ENCODE assay signal across 23 cellular contexts in the genomic region with DNA sequence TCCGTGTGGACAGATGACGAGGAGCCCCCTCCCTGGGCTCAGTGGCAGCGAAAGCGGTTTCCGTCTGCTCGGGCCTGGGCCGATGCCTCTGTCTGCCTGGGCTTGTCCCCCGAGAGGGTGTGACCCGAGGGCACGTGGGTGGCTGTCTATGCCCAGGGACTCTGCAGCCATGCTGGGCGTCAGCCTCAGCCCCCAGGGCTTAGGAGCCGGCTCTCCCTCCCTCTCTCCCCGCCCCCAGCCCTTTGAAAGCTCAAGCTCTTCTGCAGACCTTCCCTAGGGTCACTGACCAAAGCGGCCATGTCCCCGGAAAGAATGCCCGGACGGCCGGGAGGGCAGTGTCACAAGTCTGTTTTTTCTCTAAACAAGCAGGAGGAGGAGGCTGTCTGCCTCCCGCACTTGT. TPM values are rescaled to one million over a fixed set of nuclear protein-coding genes. Genes with fewer than 3 reads are reported as not detected.
DNase-seq lines count a peak whose midpoint lies in the region; ATAC-seq and TF ChIP-seq lines count a peak whose summit lies in the region.
"Had no signal": no experiment of that assay in that cellular context is flagged by ENCODE, and none has a peak within 500 bp of the region (broad histone marks: within the 10 kb centered on the region; RNA-seq: fewer than 3 reads in every experiment).

No MANE protein-coding gene starts in this region.

- H3K36me3 ChIP-seq in tibial nerve = peaks cover 0 to 8% (median 0%) of the 10 kb centered on the region in 3 donors
- H3K36me3 ChIP-seq: cardiac muscle cell had no signal

- H3K9me3 Mint-ChIP-seq in nephron progenitor cell (no peaks in the 10 kb centered on the region), endothelial cell (ENCODE audit: unreplicated experiment) (no peaks in the 10 kb centered on the region)
- H3K9me3 Mint-ChIP-seq: activated CD8-positive, alpha-beta T cell treated with anti-CD3 and anti-CD28 coated beads for 36 hours; CD4-positive, alpha-beta T cell; memory B cell; naive thymus-derived CD4-positive, alpha-beta T cell had no signal

- peak overlapping the region; percentile 94 for H3K27ac ChIP-seq in RWPE1
- H3K27ac ChIP-seq in tibial nerve = peak overlapping the region; percentile 82 to 91 (median 83)
- H3K27ac ChIP-seq: cardiac muscle cell, epithelial cell of prostate had no signal

- 45 to 49% methylated on average over 15 to 16 of the region's 19 CpGs for WGBS in tibial nerve, 2 donors

- H3K4me3 Mint-ChIP-seq in nephron progenitor cell (peak overlapping the region; percentile 61), endothelial cell (ENCODE audit: unreplicated experiment) (no peak overlapping the region)
- H3K4me3 Mint-ChIP-seq: activated CD8-positive, alpha-beta T cell treated with anti-CD3 and anti-CD28 coated beads for 36 hours; CD4-positive, alpha-beta T cell; memory B cell had no signal

- no peak for TF ChIP-seq POLR2A in tibial nerve (IDR thresholded peaks at IDR 0.05)

- peak overlapping the region in 1 of 4 donors; percentile 12 for H3K4me3 ChIP-seq in tibial nerve
- H3K4me3 ChIP-seq: cardiac muscle cell had no signal

- TF ChIP-seq EP300 in tibial nerve (IDR thresholded peaks at IDR 0.05) = peak in 1 of 2 donors; percentile 15

- peak; percentile 51 for DNase-seq in RWPE1 (ENCODE audit: low spot score)
- peak; percentile 65 for DNase-seq in nephron progenitor cell
- DNase-seq in tibial nerve (ENCODE audit: low spot score in 2 of 2) = no peak
- no peak for DNase-seq in NCI-H2171 (lab: John Stamatoyannopoulos, UW)
- no peak for DNase-seq in SKM-1 (lab: John Stamatoyannopoulos, UW; ENCODE audit: unreplicated experiment)
- no peak for DNase-seq in endothelial cell (ENCODE audit: low spot score)
- DNase-seq in A172 (ENCODE audit: low spot score) = no peak
- DNase-seq: activated CD8-positive, alpha-beta T cell treated with anti-CD3 and anti-CD28 coated beads for 36 hours; activated gamma-delta T cell treated with Interleukin-2 at 50 U/mL for 16 hours; amniotic stem cell; CD4-positive, alpha-beta T cell; DMS 273 treated with DMSO at 0.1 percent for 48 hours; foreskin melanocyte; naive thymus-derived CD4-positive, alpha-beta T cell; NCI-H1048; NCI-H187 treated with DMSO at 0.1 percent for 48 hours; NCI-H82; SHP77 treated with DMSO at 0.1 percent for 48 hours had no signal

- H3K27me3 ChIP-seq in tibial nerve = no peaks in the 10 kb centered on the region
- H3K27me3 ChIP-seq: cardiac muscle cell had no signal

- H3K27me3 Mint-ChIP-seq in nephron progenitor cell (ENCODE audit: low read depth, poor library complexity) (peaks cover 3% of the 10 kb centered on the region), endothelial cell (ENCODE audit: unreplicated experiment) (peaks cover 8% of the 10 kb centered on the region)
- H3K27me3 Mint-ChIP-seq: activated CD8-positive, alpha-beta T cell treated with anti-CD3 and anti-CD28 coated beads for 36 hours; CD4-positive, alpha-beta T cell had no signal

- no peaks in the 10 kb centered on the region for H3K36me3 Mint-ChIP-seq in nephron progenitor cell (ENCODE audit: low read depth)
- no peaks in the 10 kb centered on the region for H3K36me3 Mint-ChIP-seq in endothelial cell (ENCODE audit: low read depth, unreplicated experiment)
- H3K36me3 Mint-ChIP-seq: memory B cell; naive thymus-derived CD4-positive, alpha-beta T cell had no signal

- H3K4me1 Mint-ChIP-seq in nephron progenitor cell = peaks cover 56% of the 10 kb centered on the region
- H3K4me1 Mint-ChIP-seq in endothelial cell (ENCODE audit: unreplicated experiment) = peaks cover 17% of the 10 kb centered on the region

- no peaks in the 10 kb centered on the region for H3K9me3 ChIP-seq in tibial nerve

- peak; percentile 54 for ATAC-seq in esophagus mucosa
- ATAC-seq: activated CD8-positive, alpha-beta T cell treated with anti-CD3 and anti-CD28 coated beads for 36 hours; HCT116; naive thymus-derived CD4-positive, alpha-beta T cell had no signal

- H3K4me1 ChIP-seq in tibial nerve = peaks cover 0 to 100% (median 82%) of the 10 kb centered on the region in 4 donors

- CTCF ChIA-PET in RWPE1 (lab: Yijun Ruan, JAX) = interaction anchor here (2.6 kb wide), 1 partner anchor 19 kb away, joined by 12 read pairs; no protein-coding TSS in a partner anchor

- POLR2A ChIA-PET in RWPE1 (lab: Yijun Ruan, JAX; ENCODE audit: low non-redundant PET) = no interaction called here

- TF ChIP-seq CTCF in RWPE1 (conservative IDR thresholded peaks at IDR 0.05; ENCODE audit: low read depth) = no peak
- no peak for TF ChIP-seq CTCF in nephron progenitor cell (IDR thresholded peaks at IDR 0.05)
- no peak for TF ChIP-seq CTCF in tibial nerve (IDR thresholded peaks at IDR 0.05)
- TF ChIP-seq CTCF in endothelial cell (IDR thresholded peaks at IDR 0.05; ENCODE audit: unreplicated experiment) = no peak

- peak overlapping the region; percentile 95 for H3K27ac Mint-ChIP-seq in nephron progenitor cell
- no peak overlapping the region for H3K27ac Mint-ChIP-seq in endothelial cell (ENCODE audit: unreplicated experiment)
- H3K27ac Mint-ChIP-seq: activated CD8-positive, alpha-beta T cell treated with anti-CD3 and anti-CD28 coated beads for 36 hours; CD4-positive, alpha-beta T cell; memory B cell; naive thymus-derived CD4-positive, alpha-beta T cell had no signal

RNA-seq across cellular contexts. Expression of gene MICALL2, which starts 7.1 kb away (rescaled TPM):
- total RNA-seq in esophagus mucosa (16.1 TPM), tibial nerve (100 to 1,000 TPM in 2 of 4 donors, 10 to 100 TPM in 2; 67.6 to 153 (median 104) TPM), endothelial cell (ENCODE audit: unreplicated experiment) (25.0 TPM)
- 21.2 and 28.2 TPM in 2 replicates for total RNA-seq in A172 (2014; rRNA removed; shearing (Covaris generic))

RNA-seq across cellular contexts. Expression of gene INTS1, which starts 52.0 kb away (rescaled TPM):
- total RNA-seq in esophagus mucosa (50.4 TPM), tibial nerve (10 to 100 TPM; 45.7 to 81.6 (median 52.3) TPM), endothelial cell (ENCODE audit: unreplicated experiment) (109 TPM)
- total RNA-seq in A172 (2014; rRNA removed; shearing (Covaris generic)) = 45.3 and 49.6 TPM in 2 replicates

Comparison
In these comparisons a context has a peak if more than half of its experiments do, and no peak if none do; other contexts are left out.
1. DNase-seq: peak in RWPE1 (single experiment) and nephron progenitor cell (single experiment); none in tibial nerve (0 of 2), NCI-H2171 (single experiment), SKM-1 (single experiment), endothelial cell (single experiment) and A172 (single experiment).